ENCODE assay signal across 1 cellular context in the genomic region with DNA sequence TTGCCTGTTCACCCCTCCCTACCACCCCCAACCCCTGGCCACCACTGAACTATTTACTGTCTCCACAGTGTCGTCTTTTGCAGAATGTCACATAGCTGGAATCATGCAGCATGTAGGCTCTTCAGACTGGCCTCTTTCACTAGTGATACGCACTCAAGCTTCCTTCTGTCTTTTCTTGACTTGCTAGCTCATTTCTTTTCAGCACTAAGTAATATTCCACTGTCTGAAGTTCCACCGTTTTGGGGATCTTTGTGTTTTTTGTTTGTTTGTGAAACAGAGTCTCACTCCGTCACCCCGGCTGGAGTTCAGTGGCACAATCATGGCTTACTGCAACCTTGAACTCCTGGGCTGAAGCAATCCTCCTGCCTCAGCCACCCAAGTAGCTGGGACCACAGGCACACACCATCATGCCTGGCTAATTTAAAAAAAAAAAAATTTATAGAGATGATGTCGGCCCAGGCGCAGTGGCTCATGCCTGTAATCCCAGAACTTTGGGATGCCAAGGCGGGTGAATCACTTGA.
TF ChIP-seq lines count a peak whose summit lies in the region.

No MANE protein-coding gene starts in this region.

TF ChIP-seq in HepG2, 621 proteins besides CTCF, POLR2A, EP300 and RAD21:
- TF ChIP-seq TBX2 (CRISPR knock-in tag; IDR thresholded peaks at IDR 0.05; ENCODE audit: borderline replicate concordance), result no peak
- TF ChIP-seq BCL6 (CRISPR knock-in tag; IDR thresholded peaks at IDR 0.05), result 0 out of 2 replicates have a peak, but pooled peaks have one; percentile 15
- TF ChIP-seq ZNF607 (CRISPR knock-in tag; IDR thresholded peaks at IDR 0.05; ENCODE audit: borderline replicate concordance), result no peak
- no peak for TF ChIP-seq MLLT10 (CRISPR knock-in tag; IDR thresholded peaks at IDR 0.05)
- TF ChIP-seq ZNF251 (CRISPR knock-in tag; IDR thresholded peaks at IDR 0.05), result no peak
- TF ChIP-seq CEBPG (CRISPR knock-in tag; IDR thresholded peaks at IDR 0.05), result peak; percentile 47
- TF ChIP-seq, protein P1, sequence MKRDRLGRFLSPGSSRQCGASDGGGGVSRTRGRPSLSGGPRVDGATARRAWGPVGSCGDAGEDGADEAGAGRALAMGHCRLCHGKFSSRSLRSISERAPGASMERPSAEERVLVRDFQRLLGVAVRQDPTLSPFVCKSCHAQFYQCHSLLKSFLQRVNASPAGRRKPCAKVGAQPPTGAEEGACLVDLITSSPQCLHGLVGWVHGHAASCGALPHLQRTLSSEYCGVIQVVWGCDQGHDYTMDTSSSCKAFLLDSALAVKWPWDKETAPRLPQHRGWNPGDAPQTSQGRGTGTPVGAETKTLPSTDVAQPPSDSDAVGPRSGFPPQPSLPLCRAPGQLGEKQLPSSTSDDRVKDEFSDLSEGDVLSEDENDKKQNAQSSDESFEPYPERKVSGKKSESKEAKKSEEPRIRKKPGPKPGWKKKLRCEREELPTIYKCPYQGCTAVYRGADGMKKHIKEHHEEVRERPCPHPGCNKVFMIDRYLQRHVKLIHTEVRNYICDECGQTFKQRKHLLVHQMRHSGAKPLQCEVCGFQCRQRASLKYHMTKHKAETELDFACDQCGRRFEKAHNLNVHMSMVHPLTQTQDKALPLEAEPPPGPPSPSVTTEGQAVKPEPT (CRISPR knock-in tag; IDR thresholded peaks at IDR 0.05; ENCODE audit: low read depth), result no peak
- no peak for TF ChIP-seq TOE1 (CRISPR knock-in tag; IDR thresholded peaks at IDR 0.05)
- TF ChIP-seq ZFY (CRISPR knock-in tag; IDR thresholded peaks at IDR 0.05), result no peak
- TF ChIP-seq SKI (IDR thresholded peaks at IDR 0.05; ENCODE audit: partially characterized antibody), result peak; percentile 61
- no peak for TF ChIP-seq ZNF780A (CRISPR knock-in tag; IDR thresholded peaks at IDR 0.05)
- TF ChIP-seq MTA1 (CRISPR knock-in tag; IDR thresholded peaks at IDR 0.05; ENCODE audit: borderline replicate concordance), result no peak
- TF ChIP-seq, protein P2, sequence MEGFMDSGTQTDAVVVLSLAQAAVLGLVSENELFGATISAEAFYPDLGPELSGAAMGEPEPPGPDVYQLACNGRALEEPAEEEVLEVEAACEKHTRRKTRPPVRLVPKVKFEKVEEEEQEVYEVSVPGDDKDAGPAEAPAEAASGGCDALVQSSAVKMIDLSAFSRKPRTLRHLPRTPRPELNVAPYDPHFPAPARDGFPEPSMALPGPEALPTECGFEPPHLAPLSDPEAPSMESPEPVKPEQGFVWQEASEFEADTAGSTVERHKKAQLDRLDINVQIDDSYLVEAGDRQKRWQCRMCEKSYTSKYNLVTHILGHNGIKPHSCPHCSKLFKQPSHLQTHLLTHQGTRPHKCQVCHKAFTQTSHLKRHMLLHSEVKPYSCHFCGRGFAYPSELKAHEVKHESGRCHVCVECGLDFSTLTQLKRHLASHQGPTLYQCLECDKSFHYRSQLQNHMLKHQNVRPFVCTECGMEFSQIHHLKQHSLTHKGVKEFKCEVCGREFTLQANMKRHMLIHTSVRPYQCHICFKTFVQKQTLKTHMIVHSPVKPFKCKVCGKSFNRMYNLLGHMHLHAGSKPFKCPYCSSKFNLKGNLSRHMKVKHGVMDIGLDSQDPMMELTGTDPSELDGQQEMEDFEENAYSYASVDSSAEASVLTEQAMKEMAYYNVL (CRISPR knock-in tag; IDR thresholded peaks at IDR 0.05; ENCODE audit: borderline replicate concordance), result no peak
- no peak for TF ChIP-seq ZIK1 (CRISPR knock-in tag; IDR thresholded peaks at IDR 0.05; ENCODE audit: borderline replicate concordance, low read depth)
- TF ChIP-seq, protein P3, sequence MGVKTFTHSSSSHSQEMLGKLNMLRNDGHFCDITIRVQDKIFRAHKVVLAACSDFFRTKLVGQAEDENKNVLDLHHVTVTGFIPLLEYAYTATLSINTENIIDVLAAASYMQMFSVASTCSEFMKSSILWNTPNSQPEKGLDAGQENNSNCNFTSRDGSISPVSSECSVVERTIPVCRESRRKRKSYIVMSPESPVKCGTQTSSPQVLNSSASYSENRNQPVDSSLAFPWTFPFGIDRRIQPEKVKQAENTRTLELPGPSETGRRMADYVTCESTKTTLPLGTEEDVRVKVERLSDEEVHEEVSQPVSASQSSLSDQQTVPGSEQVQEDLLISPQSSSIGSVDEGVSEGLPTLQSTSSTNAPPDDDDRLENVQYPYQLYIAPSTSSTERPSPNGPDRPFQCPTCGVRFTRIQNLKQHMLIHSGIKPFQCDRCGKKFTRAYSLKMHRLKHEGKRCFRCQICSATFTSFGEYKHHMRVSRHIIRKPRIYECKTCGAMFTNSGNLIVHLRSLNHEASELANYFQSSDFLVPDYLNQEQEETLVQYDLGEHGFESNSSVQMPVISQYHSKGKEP (CRISPR knock-in tag; IDR thresholded peaks at IDR 0.05), result no peak
- TF ChIP-seq MAFG (CRISPR knock-in tag; IDR thresholded peaks at IDR 0.05), result no peak
- TF ChIP-seq ZSCAN9 (CRISPR knock-in tag; IDR thresholded peaks at IDR 0.05; ENCODE audit: borderline replicate concordance), result no peak
- TF ChIP-seq ZNF510 (CRISPR knock-in tag; IDR thresholded peaks at IDR 0.05; ENCODE audit: low read depth), result no peak
- TF ChIP-seq, protein P4, sequence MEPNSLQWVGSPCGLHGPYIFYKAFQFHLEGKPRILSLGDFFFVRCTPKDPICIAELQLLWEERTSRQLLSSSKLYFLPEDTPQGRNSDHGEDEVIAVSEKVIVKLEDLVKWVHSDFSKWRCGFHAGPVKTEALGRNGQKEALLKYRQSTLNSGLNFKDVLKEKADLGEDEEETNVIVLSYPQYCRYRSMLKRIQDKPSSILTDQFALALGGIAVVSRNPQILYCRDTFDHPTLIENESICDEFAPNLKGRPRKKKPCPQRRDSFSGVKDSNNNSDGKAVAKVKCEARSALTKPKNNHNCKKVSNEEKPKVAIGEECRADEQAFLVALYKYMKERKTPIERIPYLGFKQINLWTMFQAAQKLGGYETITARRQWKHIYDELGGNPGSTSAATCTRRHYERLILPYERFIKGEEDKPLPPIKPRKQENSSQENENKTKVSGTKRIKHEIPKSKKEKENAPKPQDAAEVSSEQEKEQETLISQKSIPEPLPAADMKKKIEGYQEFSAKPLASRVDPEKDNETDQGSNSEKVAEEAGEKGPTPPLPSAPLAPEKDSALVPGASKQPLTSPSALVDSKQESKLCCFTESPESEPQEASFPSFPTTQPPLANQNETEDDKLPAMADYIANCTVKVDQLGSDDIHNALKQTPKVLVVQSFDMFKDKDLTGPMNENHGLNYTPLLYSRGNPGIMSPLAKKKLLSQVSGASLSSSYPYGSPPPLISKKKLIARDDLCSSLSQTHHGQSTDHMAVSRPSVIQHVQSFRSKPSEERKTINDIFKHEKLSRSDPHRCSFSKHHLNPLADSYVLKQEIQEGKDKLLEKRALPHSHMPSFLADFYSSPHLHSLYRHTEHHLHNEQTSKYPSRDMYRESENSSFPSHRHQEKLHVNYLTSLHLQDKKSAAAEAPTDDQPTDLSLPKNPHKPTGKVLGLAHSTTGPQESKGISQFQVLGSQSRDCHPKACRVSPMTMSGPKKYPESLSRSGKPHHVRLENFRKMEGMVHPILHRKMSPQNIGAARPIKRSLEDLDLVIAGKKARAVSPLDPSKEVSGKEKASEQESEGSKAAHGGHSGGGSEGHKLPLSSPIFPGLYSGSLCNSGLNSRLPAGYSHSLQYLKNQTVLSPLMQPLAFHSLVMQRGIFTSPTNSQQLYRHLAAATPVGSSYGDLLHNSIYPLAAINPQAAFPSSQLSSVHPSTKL (CRISPR knock-in tag; IDR thresholded peaks at IDR 0.05), result 0 out of 2 replicates have a peak, but pooled peaks have one; percentile 36
- TF ChIP-seq IKZF4 (CRISPR knock-in tag; IDR thresholded peaks at IDR 0.05; ENCODE audit: borderline replicate concordance, low read depth, not compliant biosample characterization), result no peak
- no peak for TF ChIP-seq REPIN1 (CRISPR knock-in tag; IDR thresholded peaks at IDR 0.05; ENCODE audit: borderline replicate concordance, low read depth)
- peak; percentile 44; the same call in 1 of the 2 replicates for TF ChIP-seq CEBPB (IDR thresholded peaks at IDR 0.05; ENCODE audit: borderline replicate concordance, low read depth, low read length)
- TF ChIP-seq RARA (CRISPR knock-in tag; IDR thresholded peaks at IDR 0.05), result peak; percentile 76
- TF ChIP-seq RXRB (CRISPR knock-in tag; IDR thresholded peaks at IDR 0.05; ENCODE audit: borderline replicate concordance), result peak; percentile 30; the same call in 1 of the 2 replicates
- TF ChIP-seq, protein P5, sequence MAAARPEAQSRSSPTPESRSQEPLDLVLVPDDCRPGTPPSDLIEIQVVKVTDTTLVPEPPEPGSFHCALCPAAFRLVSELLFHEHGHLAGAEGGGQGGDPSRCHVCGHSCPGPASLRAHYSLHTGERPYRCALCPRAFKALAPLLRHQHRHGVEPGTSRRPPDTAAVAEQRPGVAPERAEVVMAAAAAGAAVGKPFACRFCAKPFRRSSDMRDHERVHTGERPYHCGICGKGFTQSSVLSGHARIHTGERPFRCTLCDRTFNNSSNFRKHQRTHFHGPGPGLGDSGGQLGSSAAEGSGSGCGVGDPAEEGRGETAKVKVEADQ (CRISPR knock-in tag; IDR thresholded peaks at IDR 0.05; ENCODE audit: borderline replicate concordance), result no peak
- no peak for TF ChIP-seq SATB2 (CRISPR knock-in tag; IDR thresholded peaks at IDR 0.05)
- no peak for TF ChIP-seq ASH2L (IDR thresholded peaks at IDR 0.05; ENCODE audit: insufficient read length, low read depth, low read length)
- TF ChIP-seq NR2F6 (IDR thresholded peaks at IDR 0.05), result no peak
- 0 out of 2 replicates have a peak, but pooled peaks have one; percentile 18 for TF ChIP-seq NR2F6 (CRISPR knock-in tag; IDR thresholded peaks at IDR 0.05)
- TF ChIP-seq NR2C2 (CRISPR knock-in tag; IDR thresholded peaks at IDR 0.05; ENCODE audit: borderline replicate concordance), result 0 out of 2 replicates have a peak, but pooled peaks have one; percentile 32
- TF ChIP-seq HNF4A (CRISPR knock-in tag; IDR thresholded peaks at IDR 0.05), result 0 out of 2 replicates have a peak, but pooled peaks have one; percentile 29
- no peak for TF ChIP-seq ERF (CRISPR knock-in tag; IDR thresholded peaks at IDR 0.05)
- TF ChIP-seq SOX13 (IDR thresholded peaks at IDR 0.05), result no peak
- TF ChIP-seq SOX13 (CRISPR knock-in tag; conservative IDR thresholded peaks at IDR 0.05 in 1 of 2, IDR thresholded peaks at IDR 0.05 in 1 of 2), result no peak
- no peak for TF ChIP-seq CBX1 (IDR thresholded peaks at IDR 0.05; ENCODE audit: low read depth)
